In genomic region chr17:56629450-56630187, GRCh38 we compare ENCODE assay signal across 1 cellular context.
TF ChIP-seq lines count a peak whose summit lies in the region.

No MANE protein-coding gene starts in this region.

TF ChIP-seq in A549, 52 proteins besides CTCF, POLR2A, EP300 and RAD21 (continued from another document):
- TF ChIP-seq, protein P1, sequence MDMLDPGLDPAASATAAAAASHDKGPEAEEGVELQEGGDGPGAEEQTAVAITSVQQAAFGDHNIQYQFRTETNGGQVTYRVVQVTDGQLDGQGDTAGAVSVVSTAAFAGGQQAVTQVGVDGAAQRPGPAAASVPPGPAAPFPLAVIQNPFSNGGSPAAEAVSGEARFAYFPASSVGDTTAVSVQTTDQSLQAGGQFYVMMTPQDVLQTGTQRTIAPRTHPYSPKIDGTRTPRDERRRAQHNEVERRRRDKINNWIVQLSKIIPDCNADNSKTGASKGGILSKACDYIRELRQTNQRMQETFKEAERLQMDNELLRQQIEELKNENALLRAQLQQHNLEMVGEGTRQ (IDR thresholded peaks at IDR 0.05): no peak
- no peak for TF ChIP-seq ELK1 (IDR thresholded peaks at IDR 0.05; ENCODE audit: low read depth, low read length)
- no peak for TF ChIP-seq ESRRA (IDR thresholded peaks at IDR 0.05; ENCODE audit: borderline replicate concordance, low read length)
- TF ChIP-seq KDM5A (IDR thresholded peaks at IDR 0.05): no peak
- TF ChIP-seq KDM1A (IDR thresholded peaks at IDR 0.05; ENCODE audit: low read depth): no peak
- no peak for TF ChIP-seq SREBF2 (IDR thresholded peaks at IDR 0.05)
- no peak for TF ChIP-seq RFX5 (IDR thresholded peaks at IDR 0.05)
- no peak for TF ChIP-seq TP53 (CRISPR knock-in tag; IDR thresholded peaks at IDR 0.05)
TF ChIP-seq in A549: peak in this region for 0.
